24 cellular contexts compared by ENCODE assay signal in genomic region chr5:113215401-113216060, GRCh38.
A peak's percentile ranks its signal among the peaks of the same experiment; 100 is the strongest.
DNase-seq lines count a peak whose midpoint lies in the region; ATAC-seq, FAIRE-seq and TF ChIP-seq lines count a peak whose summit lies in the region.
"Had no signal": no experiment of that assay in that cellular context is flagged by ENCODE, and none has a peak within 500 bp of the region (broad histone marks: within the 10 kb centered on the region; RNA-seq: fewer than 3 reads in every experiment).

No MANE protein-coding gene starts in this region.

- in situ Hi-C loops in GM23248 (cut with MboI), result no loop called here
- in situ Hi-C loops in mammary epithelial cell (cut with MboI; ENCODE audit: low sequenced_read_pairs in 2 of 2), result no loop called here

- TF ChIP-seq CTCF in smooth muscle cell (IDR thresholded peaks at IDR 0.05; ENCODE audit: borderline replicate concordance, insufficient read depth, poor library complexity, severe bottlenecking), result no peak
- TF ChIP-seq CTCF in type B pancreatic cell (conservative IDR thresholded peaks at IDR 0.05), result no peak
- no peak for TF ChIP-seq CTCF in mammary epithelial cell (conservative IDR thresholded peaks at IDR 0.05 in 1 of 2, IDR thresholded peaks at IDR 0.05 in 1 of 2; ENCODE audit: extremely low read depth in 1 of 2, insufficient read depth in 1 of 2, low read depth in 1 of 2, low read length in 2 of 2)

- intact Hi-C loops in mammary epithelial cell (cut with micrococcal nuclease), result no loop called here

- H3K27ac Mint-ChIP-seq in type B pancreatic cell, result no peak overlapping the region
- H3K27ac Mint-ChIP-seq: B cell; H9; stimulated activated effector memory CD8-positive, alpha-beta T cell treated with anti-CD3 and anti-CD28 coated beads, Interleukin-12 subunit alpha, Interleukin-12 subunit beta, amount 100 ng/mL, for 72 hours; WTC11 had no signal

- H3K4me1 Mint-ChIP-seq in type B pancreatic cell (ENCODE audit: unreplicated experiment), result peaks cover 31% of the 10 kb centered on the region
- H3K4me1 Mint-ChIP-seq: B cell; stimulated activated effector memory CD8-positive, alpha-beta T cell treated with anti-CD3 and anti-CD28 coated beads, Interleukin-12 subunit alpha, Interleukin-12 subunit beta, amount 100 ng/mL, for 72 hours had no signal

- H3K27ac ChIP-seq in GM23248 (no peak overlapping the region), smooth muscle cell (ENCODE audit: low read depth) (no peak overlapping the region), mammary epithelial cell (ENCODE audit: insufficient read depth, low read depth, low read length) (no peak overlapping the region)
- H3K27ac ChIP-seq: foreskin keratinocyte, ovary had no signal

- ATAC-seq in GM21825 (IDR thresholded peaks at IDR 0.05; ENCODE audit: unreplicated experiment), result no peak
- ATAC-seq: foreskin keratinocyte, WTC11 had no signal

- H4K20me1 ChIP-seq in GM23248 (ENCODE audit: insufficient read depth) (no peaks in the 10 kb centered on the region), smooth muscle cell (ENCODE audit: low read depth) (peaks cover 46% of the 10 kb centered on the region), mammary epithelial cell (ENCODE audit: insufficient read depth, low read length) (no peaks in the 10 kb centered on the region)

- WGBS in GM23248 (ENCODE audit: low coverage in 1 of 2, low lambda C conversion rate in 2 of 2, missing lambda C conversion rate in 2 of 2), 2 experiments, result 82 to 87% methylated on average over 9 of the region's 9 CpGs
- WGBS in smooth muscle cell (ENCODE audit: low lambda C conversion rate), result 58% methylated on average over 9 of the region's 9 CpGs
- 87% methylated on average over 6 of the region's 9 CpGs for WGBS in mammary epithelial cell (ENCODE audit: low coverage, missing lambda C conversion rate)

- H3K79me2 ChIP-seq in GM23248 (ENCODE audit: insufficient read depth), result no peaks in the 10 kb centered on the region
- no peaks in the 10 kb centered on the region for H3K79me2 ChIP-seq in smooth muscle cell (ENCODE audit: low read depth)
- peaks cover 84% of the 10 kb centered on the region for H3K79me2 ChIP-seq in mammary epithelial cell (ENCODE audit: insufficient read depth, low read length)

- H3K9me3 Mint-ChIP-seq in type B pancreatic cell, result no peaks in the 10 kb centered on the region
- H3K9me3 Mint-ChIP-seq: H9; stimulated activated effector memory CD8-positive, alpha-beta T cell treated with anti-CD3 and anti-CD28 coated beads, Interleukin-12 subunit alpha, Interleukin-12 subunit beta, amount 100 ng/mL, for 72 hours had no signal

- no peaks in the 10 kb centered on the region for H3K9me2 ChIP-seq in GM23248 (ENCODE audit: insufficient read depth)

- H3K27me3 Mint-ChIP-seq in type B pancreatic cell, result no peaks in the 10 kb centered on the region

- no peak overlapping the region for H3K4me2 ChIP-seq in GM23248 (ENCODE audit: unreplicated experiment)
- peak overlapping the region; percentile 33 for H3K4me2 ChIP-seq in smooth muscle cell
- H3K4me2 ChIP-seq in mammary epithelial cell (ENCODE audit: insufficient read depth, low read depth, low read length), result no peak overlapping the region

- H3K4me1 ChIP-seq in GM23248 (ENCODE audit: insufficient read depth), result peaks cover 6% of the 10 kb centered on the region
- peaks cover 32% of the 10 kb centered on the region for H3K4me1 ChIP-seq in smooth muscle cell (ENCODE audit: low read depth)
- peaks cover 13% of the 10 kb centered on the region for H3K4me1 ChIP-seq in mammary epithelial cell (ENCODE audit: insufficient read depth, low read length)

- no peaks in the 10 kb centered on the region for H3K9me3 ChIP-seq in GM23248 (ENCODE audit: low read depth)
- H3K9me3 ChIP-seq in smooth muscle cell (replicated peaks; ENCODE audit: low read depth), result no peaks in the 10 kb centered on the region
- H3K9me3 ChIP-seq in mammary epithelial cell (replicated peaks; ENCODE audit: insufficient read depth, low read length), result no peaks in the 10 kb centered on the region
- H3K9me3 ChIP-seq: ovary had no signal

- DNase-seq in GM23248 (peak; percentile 54), RCC 7860 (ENCODE audit: low spot score) (peak; percentile 22), fibroblast of gingiva (ENCODE audit: low read depth) (peak; percentile 37), smooth muscle cell (lab: John Stamatoyannopoulos, UW; ENCODE audit: unreplicated experiment) (no peak), type B pancreatic cell (ENCODE audit: extremely low spot score, unreplicated experiment) (no peak), mammary epithelial cell (no peak)
- DNase-seq: activated CD4-positive, alpha-beta T cell treated with anti-CD3 and anti-CD28 coated beads, Interleukin-2, amount 50 U/mL, for 48 hours; activated effector memory CD4-positive, alpha-beta T cell treated with Interleukin-2 at 50 U/mL for 16 hours; central memory CD4-positive, alpha-beta T cell; DMS79; dorsolateral prefrontal cortex; foreskin keratinocyte; H9; hypothalamus; Kasumi-1; NCI-H1092 treated with DMSO at 0.1 percent for 48 hours; NCI-H526 treated with DMSO at 0.1 percent for 48 hours; ovary; T-helper 2 cell had no signal

- H3K27me3 ChIP-seq in GM23248 (replicated peaks; ENCODE audit: insufficient read depth), result no peaks in the 10 kb centered on the region
- no peaks in the 10 kb centered on the region for H3K27me3 ChIP-seq in smooth muscle cell (ENCODE audit: low read depth)
- H3K27me3 ChIP-seq in mammary epithelial cell (ENCODE audit: insufficient read depth, low read length), result no peaks in the 10 kb centered on the region
- H3K27me3 ChIP-seq: dorsolateral prefrontal cortex, foreskin keratinocyte, ovary had no signal

- H3F3A ChIP-seq in GM23248 (ENCODE audit: insufficient read depth) (no peaks in the 10 kb centered on the region), smooth muscle cell (ENCODE audit: low read depth) (no peaks in the 10 kb centered on the region)

- H3K9ac ChIP-seq in GM23248 (no peak overlapping the region), smooth muscle cell (ENCODE audit: low read depth) (no peak overlapping the region), mammary epithelial cell (ENCODE audit: insufficient read depth, low read length) (no peak overlapping the region)

- CTCF ChIA-PET in mammary epithelial cell (lab: Charles Lee; ENCODE audit: low non-redundant PET), result no interaction called here

- H3K4me3 Mint-ChIP-seq in type B pancreatic cell, result no peak overlapping the region
- H3K4me3 Mint-ChIP-seq: B cell; H9; stimulated activated effector memory CD8-positive, alpha-beta T cell treated with anti-CD3 and anti-CD28 coated beads, Interleukin-12 subunit alpha, Interleukin-12 subunit beta, amount 100 ng/mL, for 72 hours; WTC11 had no signal

- dilution Hi-C loops in mammary epithelial cell (cut with HindIII; ENCODE audit: low sequenced_read_pairs), result no loop called here

- H3K4me3 ChIP-seq in GM23248 (no peak overlapping the region), smooth muscle cell (no peak overlapping the region), mammary epithelial cell (replicated peaks in 1 of 3; ENCODE audit: insufficient read depth in 1 of 3, low read depth in 2 of 3, low read length in 3 of 3) (no peak overlapping the region)
- H3K4me3 ChIP-seq: dorsolateral prefrontal cortex, ovary had no signal

- FAIRE-seq in RCC 7860 (lab: Jason Lieb, UNC), result no peak
- FAIRE-seq: keratinocyte had no signal

- H3K36me3 ChIP-seq in GM23248 (ENCODE audit: low read depth), result no peaks in the 10 kb centered on the region
- no peaks in the 10 kb centered on the region for H3K36me3 ChIP-seq in smooth muscle cell (ENCODE audit: low read depth)
- no peaks in the 10 kb centered on the region for H3K36me3 ChIP-seq in mammary epithelial cell (ENCODE audit: insufficient read depth, low read length)
- H3K36me3 ChIP-seq: ovary had no signal

- H3K36me3 Mint-ChIP-seq in type B pancreatic cell, result no peaks in the 10 kb centered on the region
- H3K36me3 Mint-ChIP-seq: stimulated activated effector memory CD8-positive, alpha-beta T cell treated with anti-CD3 and anti-CD28 coated beads, Interleukin-12 subunit alpha, Interleukin-12 subunit beta, amount 100 ng/mL, for 72 hours had no signal

- no TSS peak for BruUV-seq in mammary epithelial cell (replicated peaks; lab: Mats Ljungman, UMichigan)

- no peak overlapping the region for H2AFZ ChIP-seq in GM23248
- no peak overlapping the region for H2AFZ ChIP-seq in smooth muscle cell (ENCODE audit: low read depth)
- no peak overlapping the region for H2AFZ ChIP-seq in mammary epithelial cell (ENCODE audit: low read depth, low read length)

Comparison
In these comparisons a context has a peak if more than half of its experiments do, and no peak if none do; other contexts are left out.
1. DNase-seq: peak in GM23248 (single experiment), RCC 7860 (single experiment) and fibroblast of gingiva (single experiment); none in smooth muscle cell (single experiment), type B pancreatic cell (single experiment) and mammary epithelial cell (single experiment).